15 cellular contexts compared by ENCODE assay signal in the genomic region with DNA sequence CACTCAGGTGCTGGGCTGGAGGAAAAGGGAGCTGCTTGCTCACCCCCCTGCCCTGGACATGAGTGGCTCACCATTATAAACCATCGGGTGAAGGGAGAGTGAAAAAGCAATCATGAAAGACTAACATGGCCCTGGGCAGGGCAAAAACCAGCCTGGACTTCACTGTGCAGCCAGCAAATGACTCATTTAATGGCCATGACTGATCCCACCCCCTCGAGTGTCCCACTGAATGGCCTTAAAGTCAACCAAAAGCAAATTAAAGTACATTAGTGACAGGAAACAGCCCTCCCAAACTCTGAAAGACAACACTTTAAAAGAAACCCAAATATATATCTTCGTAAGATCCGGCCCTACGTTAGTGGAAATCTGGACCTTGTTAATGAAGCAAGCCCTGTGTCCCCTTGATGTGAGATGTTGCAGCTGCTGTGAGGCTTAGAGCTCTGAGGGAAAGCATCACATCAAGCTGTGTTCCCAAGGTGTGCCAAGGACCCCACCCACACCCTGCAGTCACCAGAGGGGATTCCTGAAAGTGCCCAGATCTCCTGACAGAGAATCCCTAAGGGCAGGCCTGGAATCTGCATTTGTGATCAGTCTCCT. TPM values are rescaled to one million over a fixed set of nuclear protein-coding genes. Genes with fewer than 3 reads are reported as not detected.
DNase-seq lines count a peak whose midpoint lies in the region; ATAC-seq and TF ChIP-seq lines count a peak whose summit lies in the region.
"Had no signal": no experiment of that assay in that cellular context is flagged by ENCODE, and none has a peak within 500 bp of the region (broad histone marks: within the 10 kb centered on the region; RNA-seq: fewer than 3 reads in every experiment).

No MANE protein-coding gene starts in this region.

- TF ChIP-seq POLR2A in sigmoid colon (IDR thresholded peaks at IDR 0.05) = no peak

- H3K9ac ChIP-seq in muscle layer of colon (ENCODE audit: low read length) = no peak overlapping the region
- H3K9ac ChIP-seq: GM23248 had no signal

- TF ChIP-seq EP300 in sigmoid colon (IDR thresholded peaks at IDR 0.05) = no peak

- H3K4me3 Mint-ChIP-seq in endothelial cell (ENCODE audit: unreplicated experiment) = no peak overlapping the region
- no peak overlapping the region for H3K4me3 Mint-ChIP-seq in stimulated activated memory B cell treated with anti-CD40 and anti-IgM and Interleukin-4, amounts not matched to agents 10 μg/mL and 1 μg/mL and 100 μg/mL, for 72 hours
- H3K4me3 Mint-ChIP-seq: CD4-positive, CD25-positive, alpha-beta regulatory T cell had no signal

- H3K36me3 ChIP-seq in muscle layer of colon (ENCODE audit: insufficient read depth, low read length) (no peaks in the 10 kb centered on the region), sigmoid colon (no peaks in the 10 kb centered on the region), BE2C (no peaks in the 10 kb centered on the region)

- peaks cover 56% of the 10 kb centered on the region for H3K4me1 Mint-ChIP-seq in endothelial cell (ENCODE audit: unreplicated experiment)
- H3K4me1 Mint-ChIP-seq in stimulated activated memory B cell treated with anti-CD40 and anti-IgM and Interleukin-4, amounts not matched to agents 10 μg/mL and 1 μg/mL and 100 μg/mL, for 72 hours = no peaks in the 10 kb centered on the region
- H3K4me1 Mint-ChIP-seq: CD4-positive, CD25-positive, alpha-beta regulatory T cell had no signal

- H3K4me3 ChIP-seq in muscle layer of colon (ENCODE audit: low read depth in 1 of 2, low read length in 2 of 2) (no peak overlapping the region), sigmoid colon (no peak overlapping the region), BE2C (ENCODE audit: low read depth, low read length) (no peak overlapping the region)
- H3K4me3 ChIP-seq: GM23248, K562 had no signal

- H3K4me1 ChIP-seq in muscle layer of colon (ENCODE audit: insufficient read depth, low read length) (peaks cover 7% of the 10 kb centered on the region), sigmoid colon (peaks cover 0 to 6% (median 0%) of the 10 kb centered on the region in 4 donors), BE2C (no peaks in the 10 kb centered on the region)

- no peak for ATAC-seq in stimulated activated memory B cell treated with anti-CD40 and anti-IgM and Interleukin-4, amounts not matched to agents 10 μg/mL and 1 μg/mL and 100 μg/mL, for 72 hours
- ATAC-seq: K562 had no signal

- 60 to 66% methylated on average over 5 of the region's 5 CpGs for WGBS in sigmoid colon, 2 donors

- TF ChIP-seq CTCF in endothelial cell (IDR thresholded peaks at IDR 0.05; ENCODE audit: unreplicated experiment) = no peak
- TF ChIP-seq CTCF in sigmoid colon (IDR thresholded peaks at IDR 0.05) = no peak
- no peak for TF ChIP-seq CTCF in BE2C (IDR thresholded peaks at IDR 0.05; ENCODE audit: low read depth, low read length)

- no peaks in the 10 kb centered on the region for H3K9me3 Mint-ChIP-seq in endothelial cell (ENCODE audit: unreplicated experiment)
- H3K9me3 Mint-ChIP-seq in stimulated activated memory B cell treated with anti-CD40 and anti-IgM and Interleukin-4, amounts not matched to agents 10 μg/mL and 1 μg/mL and 100 μg/mL, for 72 hours = no peaks in the 10 kb centered on the region

- DNase-seq in M059J (ENCODE audit: low read depth) (peak; percentile 18), endothelial cell (ENCODE audit: low spot score) (no peak), sigmoid colon (peak; percentile 76), activated gamma-delta T cell treated with Interleukin-2 at 50 U/mL for 16 hours (no peak), BE2C (no peak)
- DNase-seq: Calu3; CD4-positive, CD25-positive, alpha-beta regulatory T cell; GM23248; NCI-H1092 treated with DMSO at 0.1 percent for 48 hours; NCI-H1694; NCI-H345 had no signal

- peaks cover 15% of the 10 kb centered on the region for H3K36me3 Mint-ChIP-seq in endothelial cell (ENCODE audit: low read depth, unreplicated experiment)
- no peaks in the 10 kb centered on the region for H3K36me3 Mint-ChIP-seq in stimulated activated memory B cell treated with anti-CD40 and anti-IgM and Interleukin-4, amounts not matched to agents 10 μg/mL and 1 μg/mL and 100 μg/mL, for 72 hours
- H3K36me3 Mint-ChIP-seq: CD4-positive, CD25-positive, alpha-beta regulatory T cell had no signal

- H3K9me3 ChIP-seq in muscle layer of colon (ENCODE audit: low read length) (no peaks in the 10 kb centered on the region), sigmoid colon (no peaks in the 10 kb centered on the region), BE2C (no peaks in the 10 kb centered on the region)

- intact Hi-C loops in sigmoid colon (cut with DNase I) = no loop called here

- peak overlapping the region; percentile 97 for H3K27ac Mint-ChIP-seq in endothelial cell (ENCODE audit: unreplicated experiment)
- no peak overlapping the region for H3K27ac Mint-ChIP-seq in stimulated activated memory B cell treated with anti-CD40 and anti-IgM and Interleukin-4, amounts not matched to agents 10 μg/mL and 1 μg/mL and 100 μg/mL, for 72 hours
- H3K27ac Mint-ChIP-seq: CD4-positive, CD25-positive, alpha-beta regulatory T cell had no signal

- H3K27me3 ChIP-seq in muscle layer of colon (ENCODE audit: control insufficient read depth in 1 of 2, insufficient read depth in 2 of 2, low read length in 2 of 2) = no peaks in the 10 kb centered on the region
- H3K27me3 ChIP-seq in sigmoid colon = no peaks in the 10 kb centered on the region
- no peaks in the 10 kb centered on the region for H3K27me3 ChIP-seq in BE2C

- H3K27ac ChIP-seq in muscle layer of colon (ENCODE audit: low read depth, low read length) = peak overlapping the region; percentile 32
- peak overlapping the region; percentile 31 to 68 (median 58) for H3K27ac ChIP-seq in sigmoid colon
- H3K27ac ChIP-seq: GM23248 had no signal

- H3K27me3 Mint-ChIP-seq in endothelial cell (ENCODE audit: unreplicated experiment) = peaks cover 9% of the 10 kb centered on the region
- H3K27me3 Mint-ChIP-seq in stimulated activated memory B cell treated with anti-CD40 and anti-IgM and Interleukin-4, amounts not matched to agents 10 μg/mL and 1 μg/mL and 100 μg/mL, for 72 hours = peaks cover 19% of the 10 kb centered on the region
- H3K27me3 Mint-ChIP-seq: CD4-positive, CD25-positive, alpha-beta regulatory T cell had no signal

RNA-seq across cellular contexts. Expression of a gene that starts 31.2 kb away (rescaled TPM):
- total RNA-seq in M059J (2014; rRNA removed; shearing (Covaris generic)) = not detected in 2 replicates
- 39.3 TPM for total RNA-seq in endothelial cell (ENCODE audit: unreplicated experiment)
- 10 to 100 TPM; 17.6 to 35.7 (median 21.4) TPM for total RNA-seq in sigmoid colon
- 1 to 10 TPM in 1 of 3 donors, under 1 TPM in 1, not detected in 1; 0.60 to 2.1 TPM for polyA plus RNA-seq in sigmoid colon
- 4.7 TPM for polyA plus RNA-seq in BE2C (2012; ENCODE audit: insufficient read depth, insufficient read length, low read depth)
- total RNA-seq: A673; Calu3; CD4-positive, CD25-positive, alpha-beta regulatory T cell; GM23248; K562 had no signal
- polyA plus RNA-seq: CD4-positive, CD25-positive, alpha-beta regulatory T cell had no signal

Comparison
In these comparisons a context has a peak if more than half of its experiments do, and no peak if none do; other contexts are left out.
1. DNase-seq: peak in M059J (single experiment) and sigmoid colon (single experiment); none in endothelial cell (single experiment), activated gamma-delta T cell treated with Interleukin-2 at 50 U/mL for 16 hours (single experiment) and BE2C (single experiment).
2. RNA of a gene that starts 31.2 kb away (total RNA-seq): 39.3 TPM in endothelial cell (single experiment) and 17.6 to 35.7 TPM in sigmoid colon; not detected in M059J; every median in the first group is over 10 times any median in the second.